In the genomic region with DNA sequence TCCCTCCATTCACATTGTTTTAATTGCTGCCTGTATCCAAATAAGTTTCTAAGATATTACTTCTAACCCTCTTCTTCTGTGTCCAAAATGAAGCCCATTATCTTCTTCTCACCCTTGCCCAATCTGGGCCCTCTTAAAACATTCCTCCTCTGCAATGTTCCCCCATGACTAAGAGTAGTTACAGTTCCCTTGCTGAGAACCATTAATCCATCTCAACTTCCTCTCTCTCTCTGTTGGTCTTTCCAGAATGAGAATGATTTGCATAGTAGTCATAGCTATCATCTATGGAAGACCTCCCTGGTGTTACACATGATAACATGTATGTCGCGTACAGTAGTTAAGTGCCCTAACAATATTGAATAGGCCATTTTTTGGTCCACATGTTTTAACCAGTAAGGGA, we compare ENCODE assay signal across 25 cellular contexts.
DNase-seq lines count a peak whose midpoint lies in the region; ATAC-seq, FAIRE-seq and TF ChIP-seq lines count a peak whose summit lies in the region.
"Had no signal": no experiment of that assay in that cellular context is flagged by ENCODE, and none has a peak within 500 bp of the region (broad histone marks: within the 10 kb centered on the region; RNA-seq: fewer than 3 reads in every experiment).

No MANE protein-coding gene starts in this region.

- H3K27ac ChIP-seq in astrocyte (ENCODE audit: low read depth, low read length), result no peak overlapping the region
- no peak overlapping the region for H3K27ac ChIP-seq in CD8-positive, alpha-beta T cell (ENCODE audit: low read depth, low read length)
- H3K27ac ChIP-seq: 22Rv1; BLaER1 treated with 17β-estradiol and CSF1 and Interleukin-3, amounts not matched to agents 10 nM and 100 nM; GM23248 had no signal

- TF ChIP-seq POLR2A in H54 (IDR thresholded peaks at IDR 0.05; ENCODE audit: low read depth, low read length), result no peak

- H3K4me3 Mint-ChIP-seq in astrocyte (ENCODE audit: unreplicated experiment), result no peak overlapping the region
- no peak overlapping the region for H3K4me3 Mint-ChIP-seq in CD8-positive, alpha-beta T cell
- H3K4me3 Mint-ChIP-seq: CD14-positive monocyte; CD4-positive, alpha-beta T cell; H9 had no signal

- H4K20me1 ChIP-seq in astrocyte (ENCODE audit: insufficient read depth, low read length), result no peaks in the 10 kb centered on the region
- H4K20me1 ChIP-seq: BLaER1 treated with 17β-estradiol and CSF1 and Interleukin-3, amounts not matched to agents 10 nM and 100 nM had no signal

- H3K27me3 ChIP-seq in astrocyte (ENCODE audit: insufficient read depth, low read length), result peaks cover 2% of the 10 kb centered on the region
- H3K27me3 ChIP-seq in CD8-positive, alpha-beta T cell (ENCODE audit: insufficient read depth, low read length), result no peaks in the 10 kb centered on the region
- H3K27me3 ChIP-seq: BLaER1 treated with 17β-estradiol and CSF1 and Interleukin-3, amounts not matched to agents 10 nM and 100 nM had no signal

- FAIRE-seq in astrocyte (lab: Jason Lieb, UNC) (no peak), H54 (lab: Jason Lieb, UNC) (no peak)
- FAIRE-seq: A204.1, G401.6, GM12892, GM19239, H1 had no signal

- H3K36me3 ChIP-seq in astrocyte (ENCODE audit: insufficient read depth, low read length), result no peaks in the 10 kb centered on the region
- no peaks in the 10 kb centered on the region for H3K36me3 ChIP-seq in CD8-positive, alpha-beta T cell (ENCODE audit: insufficient read depth, low read length)
- H3K36me3 ChIP-seq: BE2C; BLaER1 treated with 17β-estradiol and CSF1 and Interleukin-3, amounts not matched to agents 10 nM and 100 nM had no signal

- H3K9me3 Mint-ChIP-seq in astrocyte (ENCODE audit: unreplicated experiment), result no peaks in the 10 kb centered on the region
- H3K9me3 Mint-ChIP-seq in CD8-positive, alpha-beta T cell, result no peaks in the 10 kb centered on the region
- H3K9me3 Mint-ChIP-seq: CD4-positive, alpha-beta T cell; H9 had no signal

- H3K4me3 ChIP-seq in astrocyte (ENCODE audit: insufficient read depth, low read depth, low read length), result no peak overlapping the region
- H3K4me3 ChIP-seq in CD8-positive, alpha-beta T cell (ENCODE audit: low read depth, low read length), result no peak overlapping the region
- H3K4me3 ChIP-seq: BLaER1 treated with 17β-estradiol and CSF1 and Interleukin-3, amounts not matched to agents 10 nM and 100 nM; GM23248 had no signal

- H3K9me3 ChIP-seq in astrocyte (ENCODE audit: insufficient read depth, low read depth, low read length), result no peaks in the 10 kb centered on the region
- H3K9me3 ChIP-seq in CD8-positive, alpha-beta T cell (ENCODE audit: low read length), result no peaks in the 10 kb centered on the region
- H3K9me3 ChIP-seq: BE2C; BLaER1 treated with 17β-estradiol and CSF1 and Interleukin-3, amounts not matched to agents 10 nM and 100 nM had no signal

- H2AFZ ChIP-seq in astrocyte (ENCODE audit: low read depth, low read length), result no peak overlapping the region
- H2AFZ ChIP-seq: GM23248 had no signal

- H3K27me3 Mint-ChIP-seq in astrocyte (ENCODE audit: low read depth, unreplicated experiment), result peaks cover 7% of the 10 kb centered on the region
- peaks cover 15% of the 10 kb centered on the region for H3K27me3 Mint-ChIP-seq in CD8-positive, alpha-beta T cell (ENCODE audit: low read depth)

- H3K4me2 ChIP-seq in astrocyte (ENCODE audit: low read length), result no peak overlapping the region
- H3K4me2 ChIP-seq: BLaER1 treated with 17β-estradiol and CSF1 and Interleukin-3, amounts not matched to agents 10 nM and 100 nM had no signal

- H3K79me2 ChIP-seq in astrocyte (ENCODE audit: insufficient read depth, low read length), result no peaks in the 10 kb centered on the region

- H3K27ac Mint-ChIP-seq in astrocyte (ENCODE audit: unreplicated experiment), result peak overlapping the region; percentile 59
- no peak overlapping the region for H3K27ac Mint-ChIP-seq in CD8-positive, alpha-beta T cell
- H3K27ac Mint-ChIP-seq: CD14-positive monocyte; CD4-positive, alpha-beta T cell; H9 had no signal

- intact Hi-C loops in CD8-positive, alpha-beta T cell (cut with DNase I, micrococcal nuclease), result no loop called here

- peaks cover 13% of the 10 kb centered on the region for H3K4me1 Mint-ChIP-seq in astrocyte (ENCODE audit: low read depth, unreplicated experiment)
- H3K4me1 Mint-ChIP-seq in CD8-positive, alpha-beta T cell (ENCODE audit: low read depth), result no peaks in the 10 kb centered on the region
- H3K4me1 Mint-ChIP-seq: CD14-positive monocyte had no signal

- CTCF ChIA-PET in CD8-positive, alpha-beta T cell (lab: Charles Lee), result no interaction called here

- ATAC-seq in GM18909 (IDR thresholded peaks at IDR 0.05; ENCODE audit: poor library complexity, unreplicated experiment), result no peak
- no peak for ATAC-seq in CD8-positive, alpha-beta T cell

- H3K36me3 Mint-ChIP-seq in astrocyte (ENCODE audit: low read depth, unreplicated experiment), result no peaks in the 10 kb centered on the region
- no peaks in the 10 kb centered on the region for H3K36me3 Mint-ChIP-seq in CD8-positive, alpha-beta T cell
- H3K36me3 Mint-ChIP-seq: CD14-positive monocyte had no signal

- no peaks in the 10 kb centered on the region for H3K4me1 ChIP-seq in astrocyte (ENCODE audit: insufficient read depth, low read length)
- H3K4me1 ChIP-seq in CD8-positive, alpha-beta T cell (ENCODE audit: insufficient read depth, low read length), result no peaks in the 10 kb centered on the region
- H3K4me1 ChIP-seq: BE2C; BLaER1 treated with 17β-estradiol and CSF1 and Interleukin-3, amounts not matched to agents 10 nM and 100 nM had no signal

- POLR2A ChIA-PET in CD8-positive, alpha-beta T cell (lab: Charles Lee), result no interaction called here

- no peak for TF ChIP-seq CTCF in astrocyte (IDR thresholded peaks at IDR 0.05; ENCODE audit: insufficient read depth, low read depth, low read length)
- TF ChIP-seq CTCF in CD8-positive, alpha-beta T cell (IDR thresholded peaks at IDR 0.05), result no peak

- DNase-seq in NCI-H526 (lab: John Stamatoyannopoulos, UW) (peak; percentile 14 to 45), NCI-H526 treated with DMSO at 0.1 percent for 48 hours (lab: John Stamatoyannopoulos, UW) (no peak), astrocyte (ENCODE audit: low read depth) (no peak), kidney glomerular epithelial cell (lab: John Stamatoyannopoulos, UW) (peak; percentile 12), HCEC 1CT (no peak), H54 (ENCODE audit: insufficient read length, low spot score) (no peak)
- no peak for DNase-seq in CD8-positive, alpha-beta T cell
- DNase-seq: ACHN; AML-193; BE2C; Calu3; CD4-positive, alpha-beta T cell; COR-L47; DND-41; GM23248; H9 had no signal

- no peak overlapping the region for H3K9ac ChIP-seq in astrocyte (ENCODE audit: low read length)
- H3K9ac ChIP-seq: BLaER1 treated with 17β-estradiol and CSF1 and Interleukin-3, amounts not matched to agents 10 nM and 100 nM; GM23248 had no signal

Comparison
In these comparisons a context has a peak if more than half of its experiments do, and no peak if none do; other contexts are left out.
1. DNase-seq: peak in NCI-H526 (2 of 2) and kidney glomerular epithelial cell (single experiment); none in NCI-H526 treated with DMSO at 0.1 percent for 48 hours (single experiment), astrocyte (single experiment), HCEC 1CT (single experiment), H54 (single experiment) and CD8-positive, alpha-beta T cell (0 of 7).